In the genomic region with DNA sequence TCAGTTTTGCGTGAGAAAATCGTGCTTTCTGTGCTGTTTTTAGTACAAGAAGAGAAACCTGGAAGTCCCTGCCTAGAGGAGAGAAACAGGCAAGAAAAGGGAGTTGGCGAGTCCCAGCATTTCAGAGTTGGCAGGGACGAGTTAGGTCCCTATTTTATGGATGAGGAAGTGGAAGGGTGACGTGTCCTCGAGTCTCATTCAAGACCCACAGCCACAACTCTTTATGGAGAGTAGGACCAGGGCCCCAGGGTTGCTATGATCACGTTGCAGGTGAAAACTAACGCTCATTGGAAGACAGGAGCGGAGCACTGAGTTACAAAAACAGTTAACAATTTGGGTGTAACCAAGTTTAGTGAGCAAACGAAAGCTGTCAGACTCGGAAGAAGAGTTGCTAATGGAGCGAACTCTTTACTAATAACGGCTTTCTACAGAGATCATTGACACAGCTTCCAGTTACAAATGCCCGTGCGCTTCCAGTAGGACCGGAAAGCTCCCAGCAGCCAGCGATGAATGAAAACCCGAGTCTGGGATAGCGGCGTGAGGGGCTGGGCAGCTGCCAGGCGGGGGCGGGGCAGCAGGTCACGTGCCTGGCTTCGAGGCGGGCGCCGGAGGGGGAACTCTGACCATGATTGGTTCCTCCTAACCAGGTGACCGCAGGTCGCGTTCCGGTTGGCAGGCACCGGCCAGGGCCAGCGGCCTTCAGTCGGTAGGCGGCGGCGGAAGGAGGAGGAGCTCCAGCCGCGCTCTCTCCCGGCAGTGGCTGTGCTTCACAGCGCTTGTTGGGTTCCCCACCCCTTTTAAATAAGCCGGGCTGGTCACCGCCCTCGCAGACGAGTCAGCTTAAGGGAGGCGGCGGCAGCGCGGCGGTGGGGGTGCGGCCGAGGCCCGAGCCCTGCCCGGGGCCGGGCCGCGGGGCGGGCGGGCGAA, we compare ENCODE assay signal across 8 cellular contexts. TPM values are rescaled to one million over a fixed set of nuclear protein-coding genes. Genes with fewer than 3 reads are reported as not detected.
DNase-seq lines count a peak whose midpoint lies in the region; ATAC-seq and TF ChIP-seq lines count a peak whose summit lies in the region.

A gene (plus strand): TSS at position 827 of the 927 bp plus-strand sequence. CDS start 257 bp downstream, outside the sequence.

- H3K4me1 ChIP-seq in liver (ENCODE audit: control insufficient read depth in 4 of 4, insufficient read depth in 4 of 4, low read length in 3 of 4) = peaks cover 3 to 18% (median 15%) of the 10 kb centered on the region in 4 donors

- no peaks in the 10 kb centered on the region for H3K36me3 ChIP-seq in liver (ENCODE audit: control insufficient read depth in 4 of 4, insufficient read depth in 3 of 4, low read depth in 1 of 4, low read length in 3 of 4)

- intact Hi-C loops in dorsolateral prefrontal cortex (cut with DNase I) = loop anchor here (2.0 to 5.0 kb wide), 3 partner anchors 86 to 184 kb away; a partner anchor contains a TSS

- no peaks in the 10 kb centered on the region for H3K9me3 ChIP-seq in liver (ENCODE audit: control insufficient read depth in 4 of 4, low read length in 3 of 4)

- H3K27me3 ChIP-seq in dorsolateral prefrontal cortex (no peaks in the 10 kb centered on the region), liver (ENCODE audit: control insufficient read depth in 4 of 4, insufficient read depth in 4 of 4, low read length in 3 of 4) (no peaks in the 10 kb centered on the region)

- H3K4me3 ChIP-seq in dorsolateral prefrontal cortex (peak within 1 kb of the TSS; percentile 65 to 98 (median 91)), liver (ENCODE audit: low read depth in 1 of 3, low read length in 3 of 3) (peak within 1 kb of the TSS; percentile 82 to 90 (median 83))

- WGBS in liver = under 1% methylated on average over 60 of the region's 60 CpGs

- peak within 1 kb of the TSS in 56 of 59 donors; percentile 39 to 93 (median 82) for H3K27ac ChIP-seq in dorsolateral prefrontal cortex
- H3K27ac ChIP-seq in liver (ENCODE audit: low read depth in 1 of 2, low read length in 2 of 2) = peak within 1 kb of the TSS; percentile 85 to 88

- ATAC-seq in GM19372 (IDR thresholded peaks at IDR 0.05; ENCODE audit: low read depth, unreplicated experiment) (peak; percentile 95), HG03558 (IDR thresholded peaks at IDR 0.05; ENCODE audit: extremely low read depth, unreplicated experiment) (peak; percentile 95)

- peak within 1 kb of the TSS; percentile 77 to 88 for H3K9ac ChIP-seq in liver (ENCODE audit: low read depth in 1 of 2, low read length in 2 of 2)

- peak in 1 of 2 donors; percentile 26 for TF ChIP-seq RAD21 in liver (IDR thresholded peaks at IDR 0.05)

- DNase-seq in C1 segment of cervical spinal cord (lab: John Stamatoyannopoulos, UW) (peak; percentile 70 to 99 (median 97)), NCI-H748 treated with DMSO at 0.1 percent for 48 hours (lab: John Stamatoyannopoulos, UW) (peak; percentile 92), dorsolateral prefrontal cortex (peak; percentile 98 to 99 (median 99))
- peak; percentile 97 to 98 for DNase-seq in activated CD4-positive, alpha-beta T cell treated with anti-CD3 and anti-CD28 coated beads, Interleukin-2, amount 50 U/mL, for 48 hours
- DNase-seq in stimulated activated CD4-positive, alpha-beta T cell treated with anti-CD3 and anti-CD28 coated beads, Interleukin-4, amount 100 ng/mL, for 24 hours = peak; percentile 98

- TF ChIP-seq CTCF in dorsolateral prefrontal cortex (IDR thresholded peaks at IDR 0.05 in 54 of 56, conservative IDR thresholded peaks at IDR 0.05 in 2 of 56; ENCODE audit: low read depth in 1 of 56, partially characterized antibody in 56 of 56) = peak in 48 of 56 donors; percentile 13 to 66 (median 41)
- peak; percentile 48 for TF ChIP-seq CTCF in liver (IDR thresholded peaks at IDR 0.05; ENCODE audit: low read depth, low read length, missing input control)

TF ChIP-seq in liver, 16 proteins besides CTCF, POLR2A, EP300 and RAD21:
- TF ChIP-seq FOXA1 (IDR thresholded peaks at IDR 0.05) = no peak
- TF ChIP-seq, protein P1, sequence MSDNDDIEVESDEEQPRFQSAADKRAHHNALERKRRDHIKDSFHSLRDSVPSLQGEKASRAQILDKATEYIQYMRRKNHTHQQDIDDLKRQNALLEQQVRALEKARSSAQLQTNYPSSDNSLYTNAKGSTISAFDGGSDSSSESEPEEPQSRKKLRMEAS (IDR thresholded peaks at IDR 0.05) = no peak
- peak; percentile 61 for TF ChIP-seq TAF1 (conservative IDR thresholded peaks at IDR 0.05)
- TF ChIP-seq RXRA (IDR thresholded peaks at IDR 0.05) = no peak
- TF ChIP-seq EGR1 (IDR thresholded peaks at IDR 0.05; ENCODE audit: low read depth in 2 of 2) = peak; percentile 70 to 81
- peak; percentile 78 for TF ChIP-seq SP1 (IDR thresholded peaks at IDR 0.05)
- TF ChIP-seq HNF4G (IDR thresholded peaks at IDR 0.05) = no peak
- TF ChIP-seq GABPA (IDR thresholded peaks at IDR 0.05 in 1 of 2, conservative IDR thresholded peaks at IDR 0.05 in 1 of 2) = peak in 1 of 2 donors; percentile 65
- no peak for TF ChIP-seq FOXA2 (IDR thresholded peaks at IDR 0.05)
- TF ChIP-seq, protein P2, sequence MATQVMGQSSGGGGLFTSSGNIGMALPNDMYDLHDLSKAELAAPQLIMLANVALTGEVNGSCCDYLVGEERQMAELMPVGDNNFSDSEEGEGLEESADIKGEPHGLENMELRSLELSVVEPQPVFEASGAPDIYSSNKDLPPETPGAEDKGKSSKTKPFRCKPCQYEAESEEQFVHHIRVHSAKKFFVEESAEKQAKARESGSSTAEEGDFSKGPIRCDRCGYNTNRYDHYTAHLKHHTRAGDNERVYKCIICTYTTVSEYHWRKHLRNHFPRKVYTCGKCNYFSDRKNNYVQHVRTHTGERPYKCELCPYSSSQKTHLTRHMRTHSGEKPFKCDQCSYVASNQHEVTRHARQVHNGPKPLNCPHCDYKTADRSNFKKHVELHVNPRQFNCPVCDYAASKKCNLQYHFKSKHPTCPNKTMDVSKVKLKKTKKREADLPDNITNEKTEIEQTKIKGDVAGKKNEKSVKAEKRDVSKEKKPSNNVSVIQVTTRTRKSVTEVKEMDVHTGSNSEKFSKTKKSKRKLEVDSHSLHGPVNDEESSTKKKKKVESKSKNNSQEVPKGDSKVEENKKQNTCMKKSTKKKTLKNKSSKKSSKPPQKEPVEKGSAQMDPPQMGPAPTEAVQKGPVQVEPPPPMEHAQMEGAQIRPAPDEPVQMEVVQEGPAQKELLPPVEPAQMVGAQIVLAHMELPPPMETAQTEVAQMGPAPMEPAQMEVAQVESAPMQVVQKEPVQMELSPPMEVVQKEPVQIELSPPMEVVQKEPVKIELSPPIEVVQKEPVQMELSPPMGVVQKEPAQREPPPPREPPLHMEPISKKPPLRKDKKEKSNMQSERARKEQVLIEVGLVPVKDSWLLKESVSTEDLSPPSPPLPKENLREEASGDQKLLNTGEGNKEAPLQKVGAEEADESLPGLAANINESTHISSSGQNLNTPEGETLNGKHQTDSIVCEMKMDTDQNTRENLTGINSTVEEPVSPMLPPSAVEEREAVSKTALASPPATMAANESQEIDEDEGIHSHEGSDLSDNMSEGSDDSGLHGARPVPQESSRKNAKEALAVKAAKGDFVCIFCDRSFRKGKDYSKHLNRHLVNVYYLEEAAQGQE (IDR thresholded peaks at IDR 0.05) = peak; percentile 87
- TF ChIP-seq NR2F2 (IDR thresholded peaks at IDR 0.05) = no peak
- TF ChIP-seq YY1 (IDR thresholded peaks at IDR 0.05) = no peak
TF ChIP-seq in liver: peak in this region for 5.

RNA-seq across cellular contexts. Expression of the gene that starts here (rescaled TPM):
- total RNA-seq in dorsolateral prefrontal cortex = 10 to 100 TPM in 119 of 120 experiments, 1 to 10 TPM in 1; 9.6 to 27.4 (median 16.3) TPM
- 1 to 10 TPM; 7.6 to 8.8 TPM for total RNA-seq in liver
- 1 to 10 TPM; 5.8 to 9.3 TPM for polyA plus RNA-seq in liver

Comparison
In these comparisons a context has a peak if more than half of its experiments do, and no peak if none do; other contexts are left out.
1. Peak in every context shown above with its lines: DNase-seq, ATAC-seq, H3K4me3 ChIP-seq and H3K27ac ChIP-seq.